ENCODE assay signal across 22 cellular contexts in the genomic region with DNA sequence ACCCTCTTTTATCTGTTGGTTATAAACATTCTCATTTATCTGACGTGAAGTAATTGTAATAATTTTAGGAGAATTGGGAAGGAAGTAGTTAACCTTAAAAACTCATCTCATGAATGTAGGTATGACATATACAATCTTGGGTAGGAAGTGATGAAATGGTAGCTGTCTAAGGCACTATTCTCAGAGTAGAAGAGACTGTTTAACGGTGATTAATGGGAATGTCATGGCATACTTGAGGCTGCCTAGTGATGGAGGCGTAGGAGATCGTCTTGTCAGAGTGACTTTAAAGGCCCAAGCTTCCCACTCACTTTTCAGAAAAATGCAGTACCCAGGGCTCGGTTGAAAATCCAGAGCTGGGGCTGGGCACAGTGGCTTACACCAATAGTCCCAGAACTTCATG. TPM values are rescaled to one million over a fixed set of nuclear protein-coding genes. Genes with fewer than 3 reads are reported as not detected.
DNase-seq lines count a peak whose midpoint lies in the region; ATAC-seq, FAIRE-seq and TF ChIP-seq lines count a peak whose summit lies in the region.
"Had no signal": no experiment of that assay in that cellular context is flagged by ENCODE, and none has a peak within 500 bp of the region (broad histone marks: within the 10 kb centered on the region; RNA-seq: fewer than 3 reads in every experiment).

No MANE protein-coding gene starts in this region.

- no peaks in the 10 kb centered on the region for H4K20me1 ChIP-seq in K562 (replicated peaks; ENCODE audit: control insufficient read depth, insufficient read depth, low read length)

- no peaks in the 10 kb centered on the region for H3K27me3 Mint-ChIP-seq in naive thymus-derived CD8-positive, alpha-beta T cell
- H3K27me3 Mint-ChIP-seq: CD8-positive, alpha-beta memory T cell; IgD-negative memory B cell had no signal

- POLR2A ChIA-PET in A673 (lab: Charles Lee; ENCODE audit: low non-redundant PET) (no interaction called here), K562 (lab: Yijun Ruan, JAX) (no interaction called here)
- POLR2A ChIA-PET in naive thymus-derived CD8-positive, alpha-beta T cell (lab: Charles Lee), result no interaction called here

- ATAC-seq in K562, result no peak
- ATAC-seq in naive thymus-derived CD8-positive, alpha-beta T cell, result no peak

- no peak for TF ChIP-seq EP300 in K562 (IDR thresholded peaks at IDR 0.05; ENCODE audit: low read length)

- no peaks in the 10 kb centered on the region for H3K4me1 ChIP-seq in A673 (ENCODE audit: insufficient read depth, low read length, poor library complexity, severe bottlenecking)
- H3K4me1 ChIP-seq in K562 (replicated peaks in 1 of 2; ENCODE audit: control insufficient read depth in 2 of 2, insufficient read depth in 2 of 2, low read length in 2 of 2), result no peaks in the 10 kb centered on the region
- H3K4me1 ChIP-seq: SJCRH30 had no signal

- no peaks in the 10 kb centered on the region for H3K9me3 ChIP-seq in A673 (ENCODE audit: low read depth, low read length, poor library complexity, severe bottlenecking)
- no peaks in the 10 kb centered on the region for H3K9me3 ChIP-seq in K562 (replicated peaks; ENCODE audit: control insufficient read depth, insufficient read depth, low read depth, low read length)
- H3K9me3 ChIP-seq: SJCRH30 had no signal

- H3K4me3 ChIP-seq in A673 (ENCODE audit: low read depth, low read length, poor library complexity, severe bottlenecking) (no peak overlapping the region), K562 (no peak overlapping the region)
- H3K4me3 ChIP-seq: SJCRH30 had no signal

- H3K79me2 ChIP-seq in K562 (ENCODE audit: control insufficient read depth, insufficient read depth, low read length), result no peaks in the 10 kb centered on the region

- no peaks in the 10 kb centered on the region for H3K9me1 ChIP-seq in K562 (ENCODE audit: control insufficient read depth, insufficient read depth, low read length)

- H3K36me3 Mint-ChIP-seq in naive thymus-derived CD8-positive, alpha-beta T cell, result peaks cover 3 to 7% (median 5%) of the 10 kb centered on the region in 3 donors
- H3K36me3 Mint-ChIP-seq: IgD-negative memory B cell had no signal

- no peak for FAIRE-seq in K562 (lab: Jason Lieb, UNC)
- FAIRE-seq: D721Med, GM12892 had no signal

- H3K27ac Mint-ChIP-seq in naive thymus-derived CD8-positive, alpha-beta T cell, result no peak overlapping the region
- H3K27ac Mint-ChIP-seq: CD8-positive, alpha-beta memory T cell; IgD-negative memory B cell had no signal

- CTCF ChIA-PET in A673 (lab: Charles Lee), result no interaction called here
- CTCF ChIA-PET in K562 (lab: Yijun Ruan, JAX; ENCODE audit: low intra/inter-chr PET ratio), result no interaction called here

- H3K27me3 ChIP-seq in A673 (replicated peaks; ENCODE audit: insufficient read depth, low read depth, low read length, poor library complexity) (no peaks in the 10 kb centered on the region), K562 (ENCODE audit: control insufficient read depth in 2 of 2, insufficient read depth in 2 of 2, low read length in 2 of 2) (no peaks in the 10 kb centered on the region; a peak in 1 of 5 replicates)
- H3K27me3 ChIP-seq: SJCRH30 had no signal

- intact Hi-C loops in A673 (cut with micrococcal nuclease; ENCODE audit: unreplicated experiment), result no loop called here
- intact Hi-C loops in K562 (cut with micrococcal nuclease), result no loop called here

- H2AFZ ChIP-seq in K562 (ENCODE audit: low read depth, low read length), result no peak overlapping the region

- no peak overlapping the region for H3K4me2 ChIP-seq in K562 (ENCODE audit: insufficient read depth, low read length)

- peaks cover 0 to 3% (median 0%) of the 10 kb centered on the region in 9 donors for H3K9me3 Mint-ChIP-seq in naive thymus-derived CD8-positive, alpha-beta T cell
- H3K9me3 Mint-ChIP-seq: CD8-positive, alpha-beta memory T cell had no signal

- no peak for TF ChIP-seq POLR2A in K562 (conservative IDR thresholded peaks at IDR 0.05)

- no peak overlapping the region for H3K9ac ChIP-seq in K562 (ENCODE audit: insufficient read depth in 1 of 2, low read depth in 2 of 2, low read length in 2 of 2)

- H3K36me3 ChIP-seq in A673 (ENCODE audit: insufficient read depth, low read length, poor library complexity, severe bottlenecking) (no peaks in the 10 kb centered on the region), K562 (ENCODE audit: control insufficient read depth, insufficient read depth, low read length) (no peaks in the 10 kb centered on the region)
- H3K36me3 ChIP-seq: SJCRH30 had no signal

- TF ChIP-seq CTCF in A673 (conservative IDR thresholded peaks at IDR 0.05; ENCODE audit: low read depth, low read length) (no peak), K562 (IDR thresholded peaks at IDR 0.05 in 2 of 3, conservative IDR thresholded peaks at IDR 0.05 in 1 of 3; ENCODE audit: insufficient read depth in 2 of 3, low read depth in 1 of 3, low read length in 3 of 3) (no peak)

- H3K4me3 Mint-ChIP-seq in naive thymus-derived CD8-positive, alpha-beta T cell, result no peak overlapping the region
- H3K4me3 Mint-ChIP-seq: CD8-positive, alpha-beta memory T cell; IgD-negative memory B cell had no signal

- H3K27ac ChIP-seq in A673 (ENCODE audit: low read depth, low read length, poor library complexity, severe bottlenecking) (no peak overlapping the region), K562 (ENCODE audit: extremely low read depth, low read depth, low read length) (no peak overlapping the region)
- H3K27ac ChIP-seq: SJCRH30 had no signal

- BruUV-seq in A673 (replicated peaks; lab: Mats Ljungman, UMichigan), result no TSS peak
- no TSS peak for BruUV-seq in K562 (replicated peaks; lab: Mats Ljungman, UMichigan)

- in situ Hi-C loops in K562 (cut with MboI), result no loop called here

- H3K4me1 Mint-ChIP-seq in naive thymus-derived CD8-positive, alpha-beta T cell, result no peaks in the 10 kb centered on the region
- H3K4me1 Mint-ChIP-seq: CD8-positive, alpha-beta memory T cell; IgD-negative memory B cell had no signal

- peak; percentile 23 for DNase-seq in A673 (ENCODE audit: low spot score)
- peak; percentile 15 for DNase-seq in HT1080 (ENCODE audit: low read depth)
- no peak for DNase-seq in K562 (ENCODE audit: extremely low read depth in 1 of 4, low spot score in 3 of 4)
- DNase-seq in left kidney (ENCODE audit: low read depth, low spot score), result peak; percentile 5
- no peak for DNase-seq in effector CD8-positive, alpha-beta T cell (lab: John Stamatoyannopoulos, UW)
- DNase-seq in SK-N-DZ (ENCODE audit: low spot score), result no peak
- no peak for DNase-seq in GM19240 (ENCODE audit: insufficient read length, low spot score)
- no peak for DNase-seq in naive thymus-derived CD8-positive, alpha-beta T cell
- DNase-seq: 8988T; CD8-positive, alpha-beta memory T cell; DMS79; GF-D8; H7; NCI-H1105 treated with DMSO at 0.1 percent for 48 hours; NCI-H1694 treated with DMSO at 0.1 percent for 48 hours; NCI-H526 treated with DMSO at 0.1 percent for 48 hours; RPMI8226; SJCRH30; SW 1271 had no signal

- TF ChIP-seq RAD21 in K562 (CRISPR knock-in tag; conservative IDR thresholded peaks at IDR 0.05 in 1 of 2, IDR thresholded peaks at IDR 0.05 in 1 of 2), result no peak

- 3% methylated on average over 5 of the region's 5 CpGs for WGBS in K562 (ENCODE audit: insufficient coverage, low coverage, missing lambda C conversion rate)

TF ChIP-seq in K562, 482 proteins besides CTCF, POLR2A, EP300 and RAD21 (continues in another document):
- TF ChIP-seq, protein P1, sequence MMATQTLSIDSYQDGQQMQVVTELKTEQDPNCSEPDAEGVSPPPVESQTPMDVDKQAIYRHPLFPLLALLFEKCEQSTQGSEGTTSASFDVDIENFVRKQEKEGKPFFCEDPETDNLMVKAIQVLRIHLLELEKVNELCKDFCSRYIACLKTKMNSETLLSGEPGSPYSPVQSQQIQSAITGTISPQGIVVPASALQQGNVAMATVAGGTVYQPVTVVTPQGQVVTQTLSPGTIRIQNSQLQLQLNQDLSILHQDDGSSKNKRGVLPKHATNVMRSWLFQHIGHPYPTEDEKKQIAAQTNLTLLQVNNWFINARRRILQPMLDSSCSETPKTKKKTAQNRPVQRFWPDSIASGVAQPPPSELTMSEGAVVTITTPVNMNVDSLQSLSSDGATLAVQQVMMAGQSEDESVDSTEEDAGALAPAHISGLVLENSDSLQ (IDR thresholded peaks at IDR 0.05), result 0 out of 2 replicates have a peak, but pooled peaks have one; percentile 20
- TF ChIP-seq, protein P2, sequence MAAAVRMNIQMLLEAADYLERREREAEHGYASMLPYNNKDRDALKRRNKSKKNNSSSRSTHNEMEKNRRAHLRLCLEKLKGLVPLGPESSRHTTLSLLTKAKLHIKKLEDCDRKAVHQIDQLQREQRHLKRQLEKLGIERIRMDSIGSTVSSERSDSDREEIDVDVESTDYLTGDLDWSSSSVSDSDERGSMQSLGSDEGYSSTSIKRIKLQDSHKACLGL (CRISPR knock-in tag; IDR thresholded peaks at IDR 0.05; ENCODE audit: borderline replicate concordance, poor library complexity, severe bottlenecking), result no peak
- TF ChIP-seq RFX1 (IDR thresholded peaks at IDR 0.05), result no peak

RNA-seq across cellular contexts. Expression of a gene that starts 19.4 kb away (rescaled TPM):
- total RNA-seq in A673 (2021) (24.5 and 24.6 TPM in 2 replicates), K562 (2014; rRNA removed) (10.4 and 12.6 TPM in 2 replicates), K562 (2014; rRNA removed; fragmentation: Illumina TruSeq; extraction: Trizol) (12.1 and 13.1 TPM in 2 replicates), K562 (2015; rRNA removed; fragmentation: Illumina TruSeq; extraction: Trizol) (19.5 and 25.0 TPM in 2 replicates), K562 (2021) (10.0 and 10.1 TPM in 2 replicates)
- total RNA-seq in HT1080 (2014; rRNA removed; shearing (Covaris generic)), result 10.4 and 14.0 TPM in 2 replicates
- polyA plus RNA-seq in HT1080 (2015; cell fraction: cytosol; rRNA removed), result 14.2 and 18.0 TPM in 2 replicates
- polyA plus RNA-seq in HT1080 (2015; cell fraction: nucleus; rRNA removed), result 21.4 and 22.7 TPM in 2 replicates
- 15.8 and 21.1 TPM in 2 replicates for total RNA-seq in K562 (2011; cell fraction: chromatin; rRNA removed; ENCODE audit: low replicate concordance)
- 19.8 and 26.2 TPM in 2 replicates for total RNA-seq in K562 (2011; cell fraction: nucleolus; rRNA removed)
- total RNA-seq in K562 (2011; cell fraction: nucleoplasm; rRNA removed), result 18.2 and 22.7 TPM in 2 replicates
- polyA plus RNA-seq in K562 (2011; rRNA removed) (8.0 and 10.4 TPM in 2 replicates), K562 (2014; fragmentation: Illumina TruSeq; extraction: Trizol) (17.6 and 20.7 TPM in 2 replicates), K562 (2014; fragmentation: Nextera tagmentation; extraction: Ambion mirVana) (10 to 100 TPM; 16.6 to 18.1 TPM), K562 (2014; rRNA removed) (8.5 and 10.4 TPM in 2 replicates)
- 5.9 and 6.6 TPM in 2 replicates for polyA plus RNA-seq in K562 (2011; cell fraction: cytosol; rRNA removed)
- polyA plus RNA-seq in K562 (2011; cell fraction: nucleus; rRNA removed), result 5.1 and 5.4 TPM in 2 replicates
- 14.4 and 30.5 TPM in 2 replicates for polyA plus RNA-seq in K562 (2012)
- polyA minus RNA-seq in K562 (2011; rRNA and poly(A)+ RNA removed), result 11.8 and 12.8 TPM in 2 replicates
- polyA minus RNA-seq in K562 (2011; cell fraction: cytosol; rRNA and poly(A)+ RNA removed), result 7.2 and 13.2 TPM in 2 replicates
- polyA minus RNA-seq in K562 (2011; cell fraction: nucleus; rRNA and poly(A)+ RNA removed), result 5.3 and 6.4 TPM in 2 replicates
- polyA plus RNA-seq in SK-N-DZ (2014; cell fraction: cytosol; rRNA removed), result 8.4 and 9.7 TPM in 2 replicates
- polyA plus RNA-seq in SK-N-DZ (2014; cell fraction: nucleus; rRNA removed), result 4.2 and 5.2 TPM in 2 replicates
- total RNA-seq in naive thymus-derived CD8-positive, alpha-beta T cell, result 10 to 100 TPM; 17.4 to 21.7 TPM
- polyA plus RNA-seq in naive thymus-derived CD8-positive, alpha-beta T cell, result 10 to 100 TPM; 38.2 to 41.5 (median 39.4) TPM

Comparison
In these comparisons a context has a peak if more than half of its experiments do, and no peak if none do; other contexts are left out.
1. DNase-seq: peak in A673 (single experiment), HT1080 (single experiment) and left kidney (single experiment); none in K562 (0 of 4), effector CD8-positive, alpha-beta T cell (single experiment), SK-N-DZ (single experiment), GM19240 (single experiment) and naive thymus-derived CD8-positive, alpha-beta T cell (0 of 10).